8 cellular contexts compared by ENCODE assay signal in genomic region chr12:108563804-108564151, GRCh38. TPM values are rescaled to one million over a fixed set of nuclear protein-coding genes. Genes with fewer than 3 reads are reported as not detected.
DNase-seq lines count a peak whose midpoint lies in the region; ATAC-seq and TF ChIP-seq lines count a peak whose summit lies in the region.

No MANE protein-coding gene starts in this region.

- peak; percentile 53 for TF ChIP-seq CTCF in CD4-positive, alpha-beta T cell (IDR thresholded peaks at IDR 0.05)
- TF ChIP-seq CTCF in osteocyte (IDR thresholded peaks at IDR 0.05) (no peak), prostate gland (IDR thresholded peaks at IDR 0.05) (peak in 1 of 4 experiments; percentile 11)

- no peaks in the 10 kb centered on the region for H3K9me3 Mint-ChIP-seq in CD4-positive, alpha-beta T cell
- H3K9me3 Mint-ChIP-seq in effector memory CD8-positive, alpha-beta T cell: no peaks in the 10 kb centered on the region
- H3K9me3 Mint-ChIP-seq in osteocyte (ENCODE audit: unreplicated experiment): no peaks in the 10 kb centered on the region

- H3K4me1 ChIP-seq in NT2/D1 (ENCODE audit: insufficient read depth, insufficient read length) (no peaks in the 10 kb centered on the region), prostate gland (replicated peaks) (no peaks in the 10 kb centered on the region)

- no peaks in the 10 kb centered on the region for H3K9me3 ChIP-seq in CD4-positive, alpha-beta T cell (ENCODE audit: control insufficient read depth, low read length)
- H3K9me3 ChIP-seq in NT2/D1 (ENCODE audit: insufficient read depth, low read length): no peaks in the 10 kb centered on the region
- no peaks in the 10 kb centered on the region for H3K9me3 ChIP-seq in prostate gland

- 6% methylated on average over 1 of the region's 1 CpG for WGBS in prostate gland

- DNase-seq in CD4-positive, alpha-beta T cell: no peak
- DNase-seq in NT2/D1 (ENCODE audit: low read depth, low spot score): no peak
- DNase-seq in effector memory CD8-positive, alpha-beta T cell: no peak
- DNase-seq in osteocyte (ENCODE audit: extremely low spot score, unreplicated experiment): no peak
- DNase-seq in NCI-H524 treated with DMSO at 0.1 percent for 48 hours (lab: John Stamatoyannopoulos, UW): no peak
- no peak for DNase-seq in prostate gland (ENCODE audit: low spot score)
- no peak for DNase-seq in effector CD4-positive, alpha-beta T cell

- intact Hi-C loops in CD4-positive, alpha-beta T cell (cut with DNase I, micrococcal nuclease): loop anchor here (1.0 to 5.0 kb wide), 15 partner anchors 46 to 876 kb away; partner anchors contain the start of genes ALKBH2 (in 2 of the 2), CORO1C (in 2 of the 2), SSH1 (in 2 of the 2) and FICD (in 1 of the 2)
- intact Hi-C loops in prostate gland (cut with DNase I): loop anchor here (2.0 to 5.0 kb wide), 4 partner anchors 55 to 529 kb away; partner anchors contain the start of genes ALKBH2 and SSH1

- peak overlapping the region; percentile 94 for H3K27ac ChIP-seq in CD4-positive, alpha-beta T cell (ENCODE audit: low read depth, low read length)
- H3K27ac ChIP-seq in prostate gland: no peak overlapping the region

- POLR2A ChIA-PET in CD4-positive, alpha-beta T cell (lab: Charles Lee): interaction anchor here (1.5 to 8.0 kb wide), 3 partner anchors 53 to 239 kb away, joined by 5 to 164 read pairs (median 36); partner anchors contain the start of gene SELPLG

- H3K27me3 Mint-ChIP-seq in CD4-positive, alpha-beta T cell: no peaks in the 10 kb centered on the region
- no peaks in the 10 kb centered on the region for H3K27me3 Mint-ChIP-seq in effector memory CD8-positive, alpha-beta T cell
- no peaks in the 10 kb centered on the region for H3K27me3 Mint-ChIP-seq in osteocyte (ENCODE audit: unreplicated experiment)

- H3K27me3 ChIP-seq in CD4-positive, alpha-beta T cell (ENCODE audit: control insufficient read depth, insufficient read depth, low read length): no peaks in the 10 kb centered on the region
- H3K27me3 ChIP-seq in NT2/D1 (ENCODE audit: insufficient read depth, insufficient read length): no peaks in the 10 kb centered on the region
- H3K27me3 ChIP-seq in prostate gland (replicated peaks; ENCODE audit: insufficient read depth): no peaks in the 10 kb centered on the region

- peak overlapping the region; percentile 96 for H3K27ac Mint-ChIP-seq in CD4-positive, alpha-beta T cell
- peak overlapping the region; percentile 98 to 99 for H3K27ac Mint-ChIP-seq in effector memory CD8-positive, alpha-beta T cell
- H3K27ac Mint-ChIP-seq in osteocyte (ENCODE audit: unreplicated experiment): peak overlapping the region; percentile 88

- no peak for TF ChIP-seq POLR2A in prostate gland (IDR thresholded peaks at IDR 0.05)

- no peak for ATAC-seq in CD4-positive, alpha-beta T cell (ENCODE audit: poor library complexity)
- no peak for ATAC-seq in effector memory CD8-positive, alpha-beta T cell (replicated peaks)
- no peak for ATAC-seq in GM21825 (IDR thresholded peaks at IDR 0.05; ENCODE audit: unreplicated experiment)

- peaks cover 76% of the 10 kb centered on the region for H3K4me1 Mint-ChIP-seq in CD4-positive, alpha-beta T cell (ENCODE audit: low read depth)
- H3K4me1 Mint-ChIP-seq in effector memory CD8-positive, alpha-beta T cell (ENCODE audit: low read depth in 2 of 2): peaks cover 30 to 37% of the 10 kb centered on the region in 2 donors
- peaks cover 40% of the 10 kb centered on the region for H3K4me1 Mint-ChIP-seq in osteocyte (ENCODE audit: unreplicated experiment)

- H3K36me3 Mint-ChIP-seq in CD4-positive, alpha-beta T cell (ENCODE audit: low read depth): peaks cover 83% of the 10 kb centered on the region
- peaks cover 76% of the 10 kb centered on the region for H3K36me3 Mint-ChIP-seq in effector memory CD8-positive, alpha-beta T cell (ENCODE audit: insufficient read depth)
- peaks cover 34% of the 10 kb centered on the region for H3K36me3 Mint-ChIP-seq in osteocyte (ENCODE audit: unreplicated experiment)

- H3K4me3 ChIP-seq in NT2/D1 (ENCODE audit: insufficient read length, low read depth): no peak overlapping the region
- peak overlapping the region in 1 of 2 donors; percentile 89 for H3K4me3 ChIP-seq in prostate gland

- H3K9ac ChIP-seq in NT2/D1 (ENCODE audit: insufficient read length, low read depth): peak overlapping the region; percentile 87

- H3K36me3 ChIP-seq in NT2/D1 (ENCODE audit: insufficient read depth, insufficient read length, low read length) (peaks cover 65% of the 10 kb centered on the region), prostate gland (peaks cover 0 to 10% of the 10 kb centered on the region in 2 donors)

- peak overlapping the region; percentile 99 for H3K4me3 Mint-ChIP-seq in CD4-positive, alpha-beta T cell
- peak overlapping the region; percentile 96 to 98 for H3K4me3 Mint-ChIP-seq in effector memory CD8-positive, alpha-beta T cell
- peak overlapping the region; percentile 100 for H3K4me3 Mint-ChIP-seq in osteocyte (ENCODE audit: unreplicated experiment)

- CTCF ChIA-PET in CD4-positive, alpha-beta T cell (lab: Charles Lee): interaction anchor here (0.6 to 9.8 kb wide), 4 partner anchors 13 to 239 kb away, joined by 3 to 102 read pairs (median 13); partner anchors contain the start of gene SELPLG

RNA-seq across cellular contexts. Expression of gene ISCU, which starts 1.4 kb away (rescaled TPM):
- 100 to 1,000 TPM; 269 to 270 TPM for total RNA-seq in CD4-positive, alpha-beta T cell
- total RNA-seq in osteocyte: 93.9 and 103 TPM in 2 replicates
- 100 to 1,000 TPM; 170 to 203 TPM for total RNA-seq in prostate gland

RNA-seq across cellular contexts. Expression of gene SART3, which starts 2.8 kb away (rescaled TPM):
- 100 to 1,000 TPM in 1 of 2 experiments, 10 to 100 TPM in 1; 95.1 to 104 TPM for total RNA-seq in CD4-positive, alpha-beta T cell
- total RNA-seq in osteocyte (47.2 and 47.5 TPM in 2 replicates), prostate gland (100 to 1,000 TPM in 1 of 2 donors, 10 to 100 TPM in 1; 54.1 to 112 TPM)

RNA-seq across cellular contexts. Expression of gene TMEM119, which starts 34.1 kb away (rescaled TPM):
- total RNA-seq in CD4-positive, alpha-beta T cell: 1 to 10 TPM; 2.1 to 2.6 TPM
- total RNA-seq in osteocyte: 54.0 and 58.8 TPM in 2 replicates
- total RNA-seq in prostate gland: 10 to 100 TPM in 1 of 2 donors, 1 to 10 TPM in 1; 1.7 to 19.1 TPM

RNA-seq across cellular contexts. Expression of gene FICD, which starts 48.7 kb away (rescaled TPM):
- total RNA-seq in CD4-positive, alpha-beta T cell: 1 to 10 TPM; 2.7 to 3.2 TPM
- 5.8 and 6.0 TPM in 2 replicates for total RNA-seq in osteocyte
- 10 to 100 TPM in 1 of 2 donors, 1 to 10 TPM in 1; 8.2 to 10.7 TPM for total RNA-seq in prostate gland
